In the genomic region with DNA sequence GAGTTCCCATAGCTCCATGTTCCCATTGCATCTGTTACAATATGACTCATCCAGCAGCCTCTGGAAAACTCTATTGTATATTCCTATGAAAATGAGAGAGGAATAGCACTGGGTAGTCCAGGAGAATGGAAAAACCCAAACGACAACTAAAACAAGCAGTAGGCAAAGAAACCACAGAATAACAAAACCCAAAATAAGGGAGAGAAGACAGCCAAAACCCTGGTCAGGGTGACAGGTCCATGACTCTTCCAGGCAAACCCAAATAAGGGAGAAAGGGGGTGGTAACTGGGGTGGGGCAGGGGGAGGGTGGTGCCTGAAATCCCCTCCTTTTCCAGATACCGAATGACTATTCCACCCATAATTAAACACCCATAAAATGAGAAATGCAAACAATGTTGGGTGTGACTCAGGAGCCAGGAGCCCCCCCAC, we compare ENCODE assay signal across 14 cellular contexts. TPM values are rescaled to one million over a fixed set of nuclear protein-coding genes. Genes with fewer than 3 reads are reported as not detected.
A peak's percentile ranks its signal among the peaks of the same experiment; 100 is the strongest.
DNase-seq lines count a peak whose midpoint lies in the region; ATAC-seq and TF ChIP-seq lines count a peak whose summit lies in the region.
"Had no signal": no experiment of that assay in that cellular context is flagged by ENCODE, and none has a peak within 500 bp of the region (broad histone marks: within the 10 kb centered on the region; RNA-seq: fewer than 3 reads in every experiment).

No MANE protein-coding gene starts in this region.

- TF ChIP-seq CTCF in Panc1 (IDR thresholded peaks at IDR 0.05) (no peak), osteoblast (IDR thresholded peaks at IDR 0.05; ENCODE audit: extremely low read depth, low read depth, low read length) (no peak)

- no peak overlapping the region for H3K9ac ChIP-seq in GM23248
- H3K9ac ChIP-seq: parathyroid adenoma had no signal

- intact Hi-C loops in Panc1 (cut with micrococcal nuclease; ENCODE audit: unreplicated experiment), result no loop called here

- no peaks in the 10 kb centered on the region for H3K9me2 ChIP-seq in GM23248 (ENCODE audit: insufficient read depth)

- DNase-seq in GM23248 (peak; percentile 23), Panc1 (ENCODE audit: low read depth, low spot score) (no peak), dermis blood vessel endothelial cell (peak; percentile 65), osteoblast (ENCODE audit: insufficient read length, low spot score, missing footprints) (peak; percentile 82), NCI-H1436 (lab: John Stamatoyannopoulos, UW) (no peak)
- no peak for DNase-seq in activated CD8-positive, alpha-beta memory T cell treated with anti-CD3 and anti-CD28 coated beads, Interleukin-2, amount 50 U/mL, for 48 hours
- DNase-seq: activated CD8-positive, alpha-beta T cell treated with anti-CD3 and anti-CD28 coated beads for 36 hours; effector memory CD8-positive, alpha-beta T cell; MV-4-11 had no signal

- H3K4me3 ChIP-seq in GM23248 (no peak overlapping the region), Panc1 (ENCODE audit: low read depth in 2 of 2, low read length in 2 of 2) (peak overlapping the region; percentile 5 to 6; a peak in 2 of 4 replicates), osteoblast (ENCODE audit: insufficient read depth, low read length) (peak overlapping the region; percentile 40)
- H3K4me3 ChIP-seq: ascending aorta had no signal

- no peaks in the 10 kb centered on the region for H3K27me3 ChIP-seq in GM23248 (replicated peaks; ENCODE audit: insufficient read depth)
- no peaks in the 10 kb centered on the region for H3K27me3 ChIP-seq in Panc1 (ENCODE audit: control insufficient read depth, insufficient read depth, low read length)
- H3K27me3 ChIP-seq in osteoblast (ENCODE audit: insufficient read depth, low read length), result no peaks in the 10 kb centered on the region
- H3K27me3 ChIP-seq: ascending aorta had no signal

- ATAC-seq in Panc1 (0 out of 2 replicates have a peak, but pooled peaks have one; percentile 4), HG02884 (IDR thresholded peaks at IDR 0.05; ENCODE audit: unreplicated experiment) (no peak)
- ATAC-seq: activated CD8-positive, alpha-beta T cell treated with anti-CD3 and anti-CD28 coated beads for 36 hours; effector memory CD8-positive, alpha-beta T cell; SK-N-SH treated with all-trans-retinoic acid at 6 μM for 48 hours had no signal

- H3F3A ChIP-seq in GM23248 (ENCODE audit: insufficient read depth), result peaks cover 13% of the 10 kb centered on the region; the same call in 1 of the 2 replicates

- CTCF ChIA-PET in Panc1 (lab: Charles Lee), result no interaction called here

- H3K4me2 ChIP-seq in GM23248 (ENCODE audit: unreplicated experiment) (no peak overlapping the region), osteoblast (ENCODE audit: insufficient read depth, low read length) (peak overlapping the region; percentile 60)

- no TSS peak for BruUV-seq in Panc1 (replicated peaks; lab: Mats Ljungman, UMichigan)

- H3K4me1 ChIP-seq in GM23248 (ENCODE audit: insufficient read depth) (peaks cover under 1% of the 10 kb centered on the region; the same call in 1 of the 2 replicates), Panc1 (ENCODE audit: control insufficient read depth, insufficient read depth, low read length) (peaks cover 11% of the 10 kb centered on the region), osteoblast (ENCODE audit: insufficient read depth, low read length) (peaks cover 19% of the 10 kb centered on the region)
- H3K4me1 ChIP-seq: ascending aorta had no signal

- no peak overlapping the region for H3K27ac ChIP-seq in GM23248
- peak overlapping the region; percentile 51 for H3K27ac ChIP-seq in Panc1 (ENCODE audit: low read length)
- peak overlapping the region; percentile 47 for H3K27ac ChIP-seq in osteoblast (ENCODE audit: low read depth, low read length)
- H3K27ac ChIP-seq: ascending aorta, C4-2B, parathyroid adenoma had no signal

- H4K20me1 ChIP-seq in GM23248 (ENCODE audit: insufficient read depth) (no peaks in the 10 kb centered on the region), osteoblast (ENCODE audit: insufficient read depth, low read length) (no peaks in the 10 kb centered on the region)

- H3K36me3 ChIP-seq in GM23248 (ENCODE audit: low read depth) (peaks cover 23% of the 10 kb centered on the region), Panc1 (ENCODE audit: control insufficient read depth, insufficient read depth, low read length) (no peaks in the 10 kb centered on the region; the same call in 1 of the 2 replicates), osteoblast (ENCODE audit: insufficient read depth, low read length) (peaks cover 19% of the 10 kb centered on the region)

- WGBS in GM23248 (ENCODE audit: low coverage in 1 of 2, low lambda C conversion rate in 2 of 2, missing lambda C conversion rate in 2 of 2), 2 experiments, result 93 to 100% methylated on average over 2 of the region's 2 CpGs

- in situ Hi-C loops in GM23248 (cut with MboI), result no loop called here
- in situ Hi-C loops in Panc1 (cut with HindIII; ENCODE audit: low pct_unique_long_range_greater_than_20kb, low sequenced_read_pairs), result no loop called here

- H3K79me2 ChIP-seq in GM23248 (ENCODE audit: insufficient read depth), result peaks cover 85% of the 10 kb centered on the region
- H3K79me2 ChIP-seq in osteoblast (ENCODE audit: insufficient read depth, low read length), result peaks cover 54% of the 10 kb centered on the region

- H2AFZ ChIP-seq in GM23248 (no peak overlapping the region), osteoblast (ENCODE audit: low read length) (no peak overlapping the region)
- H2AFZ ChIP-seq: parathyroid adenoma had no signal

- H3K9me3 ChIP-seq in GM23248 (ENCODE audit: low read depth) (no peaks in the 10 kb centered on the region), Panc1 (ENCODE audit: control insufficient read depth, insufficient read depth, low read depth, low read length) (peaks cover 15% of the 10 kb centered on the region; the same call in 1 of the 2 replicates), osteoblast (ENCODE audit: low read depth, low read length) (peaks cover 11% of the 10 kb centered on the region)

- POLR2A ChIA-PET in Panc1 (lab: Charles Lee), result interaction anchor here (0.5 to 0.7 kb wide), 3 partner anchors 19 to 183 kb away, joined by 4 to 11 read pairs (median 7); no protein-coding TSS in a partner anchor

RNA-seq across cellular contexts. Expression of a gene that starts 4.0 kb away (rescaled TPM):
- 4.0 and 5.7 TPM in 2 replicates for total RNA-seq in GM23248 (2014; rRNA removed; shearing (Covaris generic))
- 1.1 and 1.2 TPM in 2 replicates for polyA plus RNA-seq in GM23248 (2016; fragmentation: Nextera tagmentation; extraction: Ambion mirVana)
- total RNA-seq in Panc1 (2021; ENCODE audit: unreplicated experiment) (12.6 TPM), dermis blood vessel endothelial cell (5.6 and 6.1 TPM in 2 replicates), osteoblast (8.7 and 8.8 TPM in 2 replicates)
- polyA plus RNA-seq in Panc1 (2012; ENCODE audit: insufficient read length), result 1.8 TPM

RNA-seq across cellular contexts. Expression of a gene that starts 30.4 kb away (rescaled TPM):
- 33.7 and 35.0 TPM in 2 replicates for total RNA-seq in GM23248 (2014; rRNA removed; shearing (Covaris generic))
- 40.2 and 41.3 TPM in 2 replicates for polyA plus RNA-seq in GM23248 (2016; fragmentation: Nextera tagmentation; extraction: Ambion mirVana)
- total RNA-seq in Panc1 (2021; ENCODE audit: unreplicated experiment), result 84.0 TPM
- polyA plus RNA-seq in Panc1 (2012; ENCODE audit: insufficient read length), result 93.9 TPM
- total RNA-seq in dermis blood vessel endothelial cell, result 24.1 and 31.8 TPM in 2 replicates
- total RNA-seq in osteoblast, result 23.9 and 29.3 TPM in 2 replicates

RNA-seq across cellular contexts. Expression of a gene that starts 46.1 kb away (rescaled TPM):
- total RNA-seq in GM23248 (2014; rRNA removed; shearing (Covaris generic)), result 32.0 and 37.8 TPM in 2 replicates
- 10.9 and 15.9 TPM in 2 replicates for polyA plus RNA-seq in GM23248 (2016; fragmentation: Nextera tagmentation; extraction: Ambion mirVana)
- total RNA-seq in Panc1 (2021; ENCODE audit: unreplicated experiment) (48.5 TPM), dermis blood vessel endothelial cell (57.9 and 67.4 TPM in 2 replicates), osteoblast (22.1 and 32.9 TPM in 2 replicates)
- polyA plus RNA-seq in Panc1 (2012; ENCODE audit: insufficient read length), result 37.7 TPM

RNA-seq across cellular contexts. Expression of a gene that starts 52.0 kb away (rescaled TPM):
- 1.8 and 3.4 TPM in 2 replicates for total RNA-seq in GM23248 (2014; rRNA removed; shearing (Covaris generic))
- 1.5 and 2.1 TPM in 2 replicates for polyA plus RNA-seq in GM23248 (2016; fragmentation: Nextera tagmentation; extraction: Ambion mirVana)
- total RNA-seq in Panc1 (2021; ENCODE audit: unreplicated experiment), result 6.6 TPM
- polyA plus RNA-seq in Panc1 (2012; ENCODE audit: insufficient read length), result 3.2 TPM
- total RNA-seq in dermis blood vessel endothelial cell, result 3.4 and 3.7 TPM in 2 replicates
- 2.5 and 3.5 TPM in 2 replicates for total RNA-seq in osteoblast

Comparison
In these comparisons a context has a peak if more than half of its experiments do, and no peak if none do; other contexts are left out.
1. DNase-seq: peak in GM23248 (single experiment), dermis blood vessel endothelial cell (single experiment) and osteoblast (single experiment); none in Panc1 (single experiment), NCI-H1436 (single experiment) and activated CD8-positive, alpha-beta memory T cell treated with anti-CD3 and anti-CD28 coated beads, Interleukin-2, amount 50 U/mL, for 48 hours (single experiment).